ENCODE assay signal across 31 cellular contexts in the genomic region with DNA sequence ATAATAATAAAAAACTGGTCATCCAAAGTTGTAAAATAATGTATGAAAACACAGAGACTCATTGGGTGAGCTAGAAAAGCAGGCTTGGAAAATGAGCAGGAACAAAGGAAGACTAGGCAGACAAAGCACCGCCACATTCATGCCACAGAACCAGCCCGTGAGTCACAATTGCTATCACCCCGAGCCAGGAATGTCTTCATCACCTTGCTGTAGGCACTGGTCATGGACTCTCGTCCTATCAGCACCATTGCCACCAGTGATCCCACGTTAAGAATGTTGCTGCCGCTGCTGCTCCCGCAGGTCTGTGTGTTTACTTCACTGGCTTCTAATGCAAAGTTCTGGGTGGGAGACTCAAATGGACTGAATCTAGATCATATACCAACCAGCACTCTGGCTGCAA.
"Had no signal": no experiment of that assay in that cellular context is flagged by ENCODE, and none has a peak within 500 bp of the region (broad histone marks: within the 10 kb centered on the region; RNA-seq: fewer than 3 reads in every experiment).

No MANE protein-coding gene starts in this region.

- H3K4me1 Mint-ChIP-seq: activated CD4-positive, alpha-beta T cell treated with anti-CD3 and anti-CD28 coated beads, Interleukin-2, amount 10 ng/mL, durations not matched to agents 7 days and 5 days; activated T-helper 17 cell treated with anti-CD3 and anti-CD28 coated beads, Interleukin-2, amount 50 U/mL, for 72 hours; naive thymus-derived CD4-positive, alpha-beta T cell had no signal

- H3K4me3 ChIP-seq: gastroesophageal sphincter, left ventricle myocardium inferior, pancreas, prostate gland, skin epidermis, testis, transverse colon, uterus had no signal

- H3K4me3 Mint-ChIP-seq: activated CD4-positive, alpha-beta T cell treated with anti-CD3 and anti-CD28 coated beads, Interleukin-2, amount 10 ng/mL, durations not matched to agents 7 days and 5 days; activated CD8-positive, alpha-beta T cell treated with anti-CD3 and anti-CD28 coated beads for 36 hours; activated T-cell treated with anti-CD3 and anti-CD28 coated beads, Interleukin-2, amount 50 U/mL, for 4 hours; activated T-helper 17 cell treated with anti-CD3 and anti-CD28 coated beads, Interleukin-2, amount 50 U/mL, for 72 hours; mesothelial cell of epicardium; naive thymus-derived CD4-positive, alpha-beta T cell; T-helper 1 cell treated with Interleukin-12 subunit alpha and Interleukin-12 subunit beta and Interleukin-4 antibody, amounts not matched to agents 30 μg/mL and 1 μg/mL, for 36 hours had no signal

- H3K36me3 Mint-ChIP-seq: activated naive CD4-positive, alpha-beta T cell treated with anti-CD3 and anti-CD28 coated beads, Interleukin-2, amount 50 U/mL, for 72 hours; mesothelial cell of epicardium; naive thymus-derived CD4-positive, alpha-beta T cell had no signal

- H3K27me3 Mint-ChIP-seq: activated CD4-positive, alpha-beta T cell treated with anti-CD3 and anti-CD28 coated beads, Interleukin-2, amount 10 ng/mL, durations not matched to agents 7 days and 5 days; activated CD8-positive, alpha-beta T cell treated with anti-CD3 and anti-CD28 coated beads for 36 hours; activated T-helper 17 cell treated with anti-CD3 and anti-CD28 coated beads, Interleukin-2, amount 50 U/mL, for 72 hours; naive thymus-derived CD4-positive, alpha-beta T cell had no signal

- DNase-seq: activated CD4-positive, alpha-beta T cell treated with anti-CD3 and anti-CD28 coated beads for 1 hour; activated CD4-positive, alpha-beta T cell treated with anti-CD3 and anti-CD28 coated beads, Interleukin-2, amount 10 ng/mL, durations not matched to agents 7 days and 5 days; activated CD8-positive, alpha-beta T cell treated with anti-CD3 and anti-CD28 coated beads for 36 hours; activated naive CD4-positive, alpha-beta T cell; activated T-cell treated with anti-CD3 and anti-CD28 coated beads, Interleukin-2, amount 50 U/mL, for 4 hours; anterior cingulate cortex; dermis blood vessel endothelial cell; effector CD4-positive, alpha-beta T cell; head of caudate nucleus; hippocampal formation; left ventricle myocardium inferior; naive thymus-derived CD4-positive, alpha-beta T cell; nucleus accumbens; pancreas; retina; stimulated activated CD4-positive, alpha-beta T cell treated with anti-CD3 and anti-CD28 coated beads, Interleukin-12 subunit alpha, Interleukin-12 subunit beta, amount 100 ng/mL, for 4 hours; stimulated activated CD4-positive, alpha-beta T cell treated with anti-CD3 and anti-CD28 coated beads, Interleukin-4, amount 100 ng/mL, for 1 hour; stimulated activated naive CD8-positive, alpha-beta T cell treated with anti-CD3 and anti-CD28 coated beads, Interleukin-15, Interleukin-2, amounts not matched to agents 100 U/mL and 50 U/mL, for 24 hours; T-helper 9 cell; testis; transverse colon; uterus; WERI-Rb-1 had no signal

- H3K27ac Mint-ChIP-seq: activated CD4-positive, alpha-beta T cell treated with anti-CD3 and anti-CD28 coated beads, Interleukin-2, amount 10 ng/mL, durations not matched to agents 7 days and 5 days; activated CD8-positive, alpha-beta T cell treated with anti-CD3 and anti-CD28 coated beads for 36 hours; activated naive CD4-positive, alpha-beta T cell treated with anti-CD3 and anti-CD28 coated beads, Interleukin-2, amount 50 U/mL, for 72 hours; activated T-helper 17 cell treated with anti-CD3 and anti-CD28 coated beads, Interleukin-2, amount 50 U/mL, for 72 hours; mesothelial cell of epicardium; naive thymus-derived CD4-positive, alpha-beta T cell; T-helper 1 cell treated with Interleukin-12 subunit alpha and Interleukin-12 subunit beta and Interleukin-4 antibody, amounts not matched to agents 30 μg/mL and 1 μg/mL, for 36 hours had no signal

- H3K36me3 ChIP-seq: gastroesophageal sphincter, left ventricle myocardium inferior, pancreas, prostate gland, transverse colon, uterus, WERI-Rb-1 had no signal

- ATAC-seq: activated CD8-positive, alpha-beta T cell treated with anti-CD3 and anti-CD28 coated beads for 36 hours; activated naive CD4-positive, alpha-beta T cell treated with anti-CD3 and anti-CD28 coated beads, Interleukin-2, amount 50 U/mL, for 72 hours; activated T-cell treated with anti-CD3 and anti-CD28 coated beads, Interleukin-2, amount 50 U/mL, for 4 hours; activated T-helper 17 cell treated with anti-CD3 and anti-CD28 coated beads, Interleukin-2, amount 50 U/mL, for 72 hours; gastroesophageal sphincter; naive thymus-derived CD4-positive, alpha-beta T cell; pancreas; sciatic nerve; stimulated activated naive CD8-positive, alpha-beta T cell treated with anti-CD3 and anti-CD28 coated beads, Interleukin-15, Interleukin-2, amounts not matched to agents 100 U/mL and 50 U/mL, for 24 hours had no signal

- H3K9me3 ChIP-seq: gastroesophageal sphincter, left ventricle myocardium inferior, pancreas, prostate gland, testis, transverse colon, uterus had no signal

- H3K9me3 Mint-ChIP-seq: activated CD8-positive, alpha-beta T cell treated with anti-CD3 and anti-CD28 coated beads for 36 hours; mesothelial cell of epicardium had no signal

- H3K27me3 ChIP-seq: gastroesophageal sphincter, pancreas, testis, transverse colon, uterus had no signal

- H3K27ac ChIP-seq: gastroesophageal sphincter, left ventricle myocardium inferior, pancreas, prostate gland, skin epidermis, testis, transverse colon, uterus, WERI-Rb-1 had no signal

- H3K4me1 ChIP-seq: gastroesophageal sphincter, left ventricle myocardium inferior, pancreas, prostate gland, testis, transverse colon, uterus had no signal
